11 cellular contexts compared by ENCODE assay signal in genomic region chrX:36985409-36985808, GRCh38. TPM values are rescaled to one million over a fixed set of nuclear protein-coding genes. Genes with fewer than 3 reads are reported as not detected.
A peak's percentile ranks its signal among the peaks of the same experiment; 100 is the strongest.
DNase-seq lines count a peak whose midpoint lies in the region; ATAC-seq and TF ChIP-seq lines count a peak whose summit lies in the region.
"Not testable (repeated sequence)": the region's sequence is repeated elsewhere in the genome, so short reads cannot be mapped to it uniquely, and the experiment has no call there.
"Had no signal": no experiment of that assay in that cellular context is flagged by ENCODE, and none has a peak within 500 bp of the region (broad histone marks: within the 10 kb centered on the region; RNA-seq: fewer than 3 reads in every experiment).

No MANE protein-coding gene starts in this region.

- H3K4me3 ChIP-seq in Panc1 (ENCODE audit: low read depth in 2 of 2, low read length in 2 of 2) (peak overlapping the region in 1 of 2 experiments; percentile 6; a peak in 1 of 4 replicates), hepatocyte (peak overlapping the region; percentile 13), mesodermal cell (ENCODE audit: extremely low read depth, insufficient read depth, low read length, poor library complexity, severe bottlenecking) (peak overlapping the region; percentile 24), skeletal muscle cell (ENCODE audit: low read depth, low read length) (peak overlapping the region; percentile 11)

- not testable (repeated sequence) for H3K36me3 Mint-ChIP-seq in activated CD4-positive, alpha-beta memory T cell treated with anti-CD3 and anti-CD28 coated beads, Interleukin-2, amount 10 ng/mL, durations not matched to agents 7 days and 5 days (ENCODE audit: low read depth); dendritic cell treated with granulocyte-macrophage colony-stimulating factor and Interleukin-4, amounts not matched to agents 40 ng/mL and 50 ng/mL, for 4 days (ENCODE audit: low read depth)

- not testable (repeated sequence) for H3K27me3 ChIP-seq in Panc1 (ENCODE audit: control insufficient read depth, insufficient read depth, low read length)
- peaks cover 12% of the 10 kb centered on the region for H3K27me3 ChIP-seq in hepatocyte

- H3K4me2 ChIP-seq in hepatocyte = peak overlapping the region; percentile 79

- not testable (repeated sequence) for H3K27ac ChIP-seq in Panc1 (ENCODE audit: low read length); hepatocyte; mesodermal cell (ENCODE audit: low read depth, low read length, severe bottlenecking)

- CTCF ChIA-PET in Panc1 (lab: Charles Lee); activated CD4-positive, alpha-beta memory T cell treated with anti-CD3 and anti-CD28 coated beads, Interleukin-2, amount 10 ng/mL, durations not matched to agents 7 days and 5 days (lab: Charles Lee): not testable (repeated sequence)

- 0 out of 2 replicates have a peak, but pooled peaks have one; percentile 51 for ATAC-seq in Panc1

- H3K36me3 ChIP-seq in Panc1 (ENCODE audit: control insufficient read depth, insufficient read depth, low read length); hepatocyte (replicated peaks; ENCODE audit: insufficient read depth, low read depth); mesodermal cell (ENCODE audit: control insufficient read depth, insufficient read depth, low read length): not testable (repeated sequence)

- intact Hi-C loops in Panc1 (cut with micrococcal nuclease; ENCODE audit: unreplicated experiment); dendritic cell treated with granulocyte-macrophage colony-stimulating factor and Interleukin-4, amounts not matched to agents 40 ng/mL and 50 ng/mL, for 4 days (cut with micrococcal nuclease): not testable (repeated sequence)

- POLR2A ChIA-PET in Panc1 (lab: Charles Lee); activated CD4-positive, alpha-beta memory T cell treated with anti-CD3 and anti-CD28 coated beads, Interleukin-2, amount 10 ng/mL, durations not matched to agents 7 days and 5 days (lab: Charles Lee): not testable (repeated sequence)

- H4K20me1 ChIP-seq in hepatocyte (ENCODE audit: insufficient read depth, poor library complexity, severe bottlenecking) = not testable (repeated sequence)

- TF ChIP-seq CTCF in Panc1 (IDR thresholded peaks at IDR 0.05) (peak; percentile 41), hepatocyte (IDR thresholded peaks at IDR 0.05; ENCODE audit: poor library complexity) (peak; percentile 45)

- WGBS in hepatocyte (ENCODE audit: low lambda C conversion rate, missing lambda C conversion rate) = 15% methylated on average over 33 of the region's 51 CpGs
- WGBS in mesodermal cell (ENCODE audit: insufficient coverage in 2 of 2), 2 experiments = 0% methylated on average over 1 of the region's 51 CpGs; no CpG with 5 or more reads in 1 of the 2 experiments

- H3K4me1 ChIP-seq in Panc1 (ENCODE audit: control insufficient read depth, insufficient read depth, low read length); hepatocyte (ENCODE audit: insufficient read depth); mesodermal cell (ENCODE audit: control insufficient read depth, insufficient read depth, low read length, poor library complexity, severe bottlenecking): not testable (repeated sequence)

- H3K4me1 Mint-ChIP-seq in activated CD4-positive, alpha-beta memory T cell treated with anti-CD3 and anti-CD28 coated beads, Interleukin-2, amount 10 ng/mL, durations not matched to agents 7 days and 5 days; dendritic cell treated with granulocyte-macrophage colony-stimulating factor and Interleukin-4, amounts not matched to agents 40 ng/mL and 50 ng/mL, for 4 days (ENCODE audit: low read depth): not testable (repeated sequence)

- not testable (repeated sequence) for BruUV-seq in Panc1 (replicated peaks; lab: Mats Ljungman, UMichigan)

- H3K27ac Mint-ChIP-seq in activated CD4-positive, alpha-beta memory T cell treated with anti-CD3 and anti-CD28 coated beads, Interleukin-2, amount 10 ng/mL, durations not matched to agents 7 days and 5 days; dendritic cell treated with granulocyte-macrophage colony-stimulating factor and Interleukin-4, amounts not matched to agents 40 ng/mL and 50 ng/mL, for 4 days: not testable (repeated sequence)

- in situ Hi-C loops in Panc1 (cut with HindIII; ENCODE audit: low pct_unique_long_range_greater_than_20kb, low sequenced_read_pairs) = not testable (repeated sequence)

- H3K9me2 ChIP-seq in hepatocyte (replicated peaks; ENCODE audit: insufficient read depth) = not testable (repeated sequence)

- H3K4me3 Mint-ChIP-seq in activated CD4-positive, alpha-beta memory T cell treated with anti-CD3 and anti-CD28 coated beads, Interleukin-2, amount 10 ng/mL, durations not matched to agents 7 days and 5 days = peak overlapping the region; percentile 32
- H3K4me3 Mint-ChIP-seq in dendritic cell treated with granulocyte-macrophage colony-stimulating factor and Interleukin-4, amounts not matched to agents 40 ng/mL and 50 ng/mL, for 4 days = peak overlapping the region; percentile 58

- H3K9me3 ChIP-seq in Panc1 (ENCODE audit: control insufficient read depth, insufficient read depth, low read depth, low read length); hepatocyte (ENCODE audit: low read depth); mesodermal cell (ENCODE audit: control insufficient read depth, low read length): not testable (repeated sequence)

- peak; percentile 46 for DNase-seq in HT1080 (ENCODE audit: low read depth)
- DNase-seq in Panc1 (ENCODE audit: low read depth, low spot score); activated CD4-positive, alpha-beta memory T cell treated with anti-CD3 and anti-CD28 coated beads, Interleukin-2, amount 10 ng/mL, durations not matched to agents 7 days and 5 days; skeletal muscle cell (ENCODE audit: low read depth): not testable (repeated sequence)
- peak; percentile 46 for DNase-seq in hepatocyte (ENCODE audit: low spot score)

- H3K9me3 Mint-ChIP-seq in activated CD4-positive, alpha-beta memory T cell treated with anti-CD3 and anti-CD28 coated beads, Interleukin-2, amount 10 ng/mL, durations not matched to agents 7 days and 5 days; dendritic cell treated with granulocyte-macrophage colony-stimulating factor and Interleukin-4, amounts not matched to agents 40 ng/mL and 50 ng/mL, for 4 days: not testable (repeated sequence)

- H2AFZ ChIP-seq in hepatocyte = peak overlapping the region; percentile 68

- H3K79me2 ChIP-seq in hepatocyte = not testable (repeated sequence)

- not testable (repeated sequence) for H3K27me3 Mint-ChIP-seq in activated CD4-positive, alpha-beta memory T cell treated with anti-CD3 and anti-CD28 coated beads, Interleukin-2, amount 10 ng/mL, durations not matched to agents 7 days and 5 days
- peaks cover 18% of the 10 kb centered on the region for H3K27me3 Mint-ChIP-seq in dendritic cell treated with granulocyte-macrophage colony-stimulating factor and Interleukin-4, amounts not matched to agents 40 ng/mL and 50 ng/mL, for 4 days

RNA-seq across cellular contexts. Expression of gene FAM47C, which starts 22.8 kb away (rescaled TPM):
- not detected in 2 replicates for total RNA-seq in HT1080 (2014; rRNA removed; shearing (Covaris generic))
- polyA plus RNA-seq in HT1080 (2015; cell fraction: cytosol; rRNA removed) = not detected in 2 replicates
- not detected in 2 replicates for polyA plus RNA-seq in HT1080 (2015; cell fraction: nucleus; rRNA removed)
- not detected for total RNA-seq in Panc1 (2021; ENCODE audit: unreplicated experiment)
- not detected for polyA plus RNA-seq in Panc1 (2012; ENCODE audit: insufficient read length)
- not detected for total RNA-seq in activated CD4-positive, alpha-beta memory T cell treated with anti-CD3 and anti-CD28 coated beads, Interleukin-2, amount 10 ng/mL, durations not matched to agents 7 days and 5 days
- not detected in 2 replicates for total RNA-seq in hepatocyte
- polyA plus RNA-seq in hepatocyte = not detected in 2 replicates
- not detected for polyA plus RNA-seq in mesodermal cell (2013, experiment 1 of 2)
- not detected for polyA plus RNA-seq in mesodermal cell (2013, experiment 2 of 2)
- total RNA-seq: CD4-positive, CD25-positive, alpha-beta regulatory T cell; glomerular endothelial cell; MCF 10A; pulmonary artery endothelial cell had no signal
- polyA plus RNA-seq: CD4-positive, CD25-positive, alpha-beta regulatory T cell had no signal
